1 cellular context compared by ENCODE assay signal in the genomic region with DNA sequence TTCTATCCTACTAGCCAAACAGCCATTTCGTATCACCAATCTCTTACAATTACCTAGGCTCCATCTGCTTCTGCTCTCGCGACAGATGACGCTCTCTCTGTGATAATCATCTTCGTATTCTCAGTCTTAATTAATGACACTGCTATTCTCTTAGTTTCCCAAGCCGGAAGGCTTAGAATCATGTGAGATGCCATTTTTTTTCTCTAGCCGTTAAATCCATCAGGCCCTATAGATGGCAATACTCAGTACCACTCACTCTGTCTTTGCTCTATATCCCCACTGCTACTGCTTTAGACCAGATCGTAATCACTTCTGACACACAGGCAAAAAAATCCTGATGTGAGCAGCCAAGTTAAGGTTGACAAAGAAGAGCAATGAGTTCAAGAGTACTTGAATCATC.
TF ChIP-seq lines count a peak whose summit lies in the region.

No MANE protein-coding gene starts in this region.

TF ChIP-seq in GM23338, 12 proteins besides CTCF, POLR2A, EP300 and RAD21 (continued from another document):
- TF ChIP-seq, protein P1, sequence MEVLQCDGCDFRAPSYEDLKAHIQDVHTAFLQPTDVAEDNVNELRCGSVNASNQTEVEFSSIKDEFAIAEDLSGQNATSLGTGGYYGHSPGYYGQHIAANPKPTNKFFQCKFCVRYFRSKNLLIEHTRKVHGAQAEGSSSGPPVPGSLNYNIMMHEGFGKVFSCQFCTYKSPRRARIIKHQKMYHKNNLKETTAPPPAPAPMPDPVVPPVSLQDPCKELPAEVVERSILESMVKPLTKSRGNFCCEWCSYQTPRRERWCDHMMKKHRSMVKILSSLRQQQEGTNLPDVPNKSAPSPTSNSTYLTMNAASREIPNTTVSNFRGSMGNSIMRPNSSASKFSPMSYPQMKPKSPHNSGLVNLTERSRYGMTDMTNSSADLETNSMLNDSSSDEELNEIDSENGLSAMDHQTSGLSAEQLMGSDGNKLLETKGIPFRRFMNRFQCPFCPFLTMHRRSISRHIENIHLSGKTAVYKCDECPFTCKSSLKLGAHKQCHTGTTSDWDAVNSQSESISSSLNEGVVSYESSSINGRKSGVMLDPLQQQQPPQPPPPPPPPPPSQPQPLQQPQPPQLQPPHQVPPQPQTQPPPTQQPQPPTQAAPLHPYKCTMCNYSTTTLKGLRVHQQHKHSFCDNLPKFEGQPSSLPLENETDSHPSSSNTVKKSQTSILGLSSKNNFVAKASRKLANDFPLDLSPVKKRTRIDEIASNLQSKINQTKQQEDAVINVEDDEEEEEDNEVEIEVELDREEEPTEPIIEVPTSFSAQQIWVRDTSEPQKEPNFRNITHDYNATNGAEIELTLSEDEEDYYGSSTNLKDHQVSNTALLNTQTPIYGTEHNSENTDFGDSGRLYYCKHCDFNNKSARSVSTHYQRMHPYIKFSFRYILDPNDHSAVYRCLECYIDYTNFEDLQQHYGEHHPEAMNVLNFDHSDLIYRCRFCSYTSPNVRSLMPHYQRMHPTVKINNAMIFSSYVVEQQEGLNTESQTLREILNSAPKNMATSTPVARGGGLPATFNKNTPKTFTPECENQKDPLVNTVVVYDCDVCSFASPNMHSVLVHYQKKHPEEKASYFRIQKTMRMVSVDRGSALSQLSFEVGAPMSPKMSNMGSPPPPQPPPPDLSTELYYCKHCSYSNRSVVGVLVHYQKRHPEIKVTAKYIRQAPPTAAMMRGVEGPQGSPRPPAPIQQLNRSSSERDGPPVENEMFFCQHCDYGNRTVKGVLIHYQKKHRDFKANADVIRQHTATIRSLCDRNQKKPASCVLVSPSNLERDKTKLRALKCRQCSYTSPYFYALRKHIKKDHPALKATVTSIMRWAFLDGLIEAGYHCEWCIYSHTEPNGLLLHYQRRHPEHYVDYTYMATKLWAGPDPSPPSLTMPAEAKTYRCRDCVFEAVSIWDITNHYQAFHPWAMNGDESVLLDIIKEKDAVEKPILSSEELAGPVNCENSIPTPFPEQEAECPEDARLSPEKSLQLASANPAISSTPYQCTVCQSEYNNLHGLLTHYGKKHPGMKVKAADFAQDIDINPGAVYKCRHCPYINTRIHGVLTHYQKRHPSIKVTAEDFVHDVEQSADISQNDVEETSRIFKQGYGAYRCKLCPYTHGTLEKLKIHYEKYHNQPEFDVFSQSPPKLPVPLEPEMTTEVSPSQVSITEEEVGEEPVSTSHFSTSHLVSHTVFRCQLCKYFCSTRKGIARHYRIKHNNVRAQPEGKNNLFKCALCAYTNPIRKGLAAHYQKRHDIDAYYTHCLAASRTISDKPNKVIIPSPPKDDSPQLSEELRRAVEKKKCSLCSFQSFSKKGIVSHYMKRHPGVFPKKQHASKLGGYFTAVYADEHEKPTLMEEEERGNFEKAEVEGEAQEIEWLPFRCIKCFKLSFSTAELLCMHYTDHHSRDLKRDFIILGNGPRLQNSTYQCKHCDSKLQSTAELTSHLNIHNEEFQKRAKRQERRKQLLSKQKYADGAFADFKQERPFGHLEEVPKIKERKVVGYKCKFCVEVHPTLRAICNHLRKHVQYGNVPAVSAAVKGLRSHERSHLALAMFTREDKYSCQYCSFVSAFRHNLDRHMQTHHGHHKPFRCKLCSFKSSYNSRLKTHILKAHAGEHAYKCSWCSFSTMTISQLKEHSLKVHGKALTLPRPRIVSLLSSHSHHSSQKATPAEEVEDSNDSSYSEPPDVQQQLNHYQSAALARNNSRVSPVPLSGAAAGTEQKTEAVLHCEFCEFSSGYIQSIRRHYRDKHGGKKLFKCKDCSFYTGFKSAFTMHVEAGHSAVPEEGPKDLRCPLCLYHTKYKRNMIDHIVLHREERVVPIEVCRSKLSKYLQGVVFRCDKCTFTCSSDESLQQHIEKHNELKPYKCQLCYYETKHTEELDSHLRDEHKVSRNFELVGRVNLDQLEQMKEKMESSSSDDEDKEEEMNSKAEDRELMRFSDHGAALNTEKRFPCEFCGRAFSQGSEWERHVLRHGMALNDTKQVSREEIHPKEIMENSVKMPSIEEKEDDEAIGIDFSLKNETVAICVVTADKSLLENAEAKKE (CRISPR knock-in tag; IDR thresholded peaks at IDR 0.05): no peak
- no peak for TF ChIP-seq POLR2AphosphoS5 (IDR thresholded peaks at IDR 0.05; ENCODE audit: low read depth)
- TF ChIP-seq, protein P2, sequence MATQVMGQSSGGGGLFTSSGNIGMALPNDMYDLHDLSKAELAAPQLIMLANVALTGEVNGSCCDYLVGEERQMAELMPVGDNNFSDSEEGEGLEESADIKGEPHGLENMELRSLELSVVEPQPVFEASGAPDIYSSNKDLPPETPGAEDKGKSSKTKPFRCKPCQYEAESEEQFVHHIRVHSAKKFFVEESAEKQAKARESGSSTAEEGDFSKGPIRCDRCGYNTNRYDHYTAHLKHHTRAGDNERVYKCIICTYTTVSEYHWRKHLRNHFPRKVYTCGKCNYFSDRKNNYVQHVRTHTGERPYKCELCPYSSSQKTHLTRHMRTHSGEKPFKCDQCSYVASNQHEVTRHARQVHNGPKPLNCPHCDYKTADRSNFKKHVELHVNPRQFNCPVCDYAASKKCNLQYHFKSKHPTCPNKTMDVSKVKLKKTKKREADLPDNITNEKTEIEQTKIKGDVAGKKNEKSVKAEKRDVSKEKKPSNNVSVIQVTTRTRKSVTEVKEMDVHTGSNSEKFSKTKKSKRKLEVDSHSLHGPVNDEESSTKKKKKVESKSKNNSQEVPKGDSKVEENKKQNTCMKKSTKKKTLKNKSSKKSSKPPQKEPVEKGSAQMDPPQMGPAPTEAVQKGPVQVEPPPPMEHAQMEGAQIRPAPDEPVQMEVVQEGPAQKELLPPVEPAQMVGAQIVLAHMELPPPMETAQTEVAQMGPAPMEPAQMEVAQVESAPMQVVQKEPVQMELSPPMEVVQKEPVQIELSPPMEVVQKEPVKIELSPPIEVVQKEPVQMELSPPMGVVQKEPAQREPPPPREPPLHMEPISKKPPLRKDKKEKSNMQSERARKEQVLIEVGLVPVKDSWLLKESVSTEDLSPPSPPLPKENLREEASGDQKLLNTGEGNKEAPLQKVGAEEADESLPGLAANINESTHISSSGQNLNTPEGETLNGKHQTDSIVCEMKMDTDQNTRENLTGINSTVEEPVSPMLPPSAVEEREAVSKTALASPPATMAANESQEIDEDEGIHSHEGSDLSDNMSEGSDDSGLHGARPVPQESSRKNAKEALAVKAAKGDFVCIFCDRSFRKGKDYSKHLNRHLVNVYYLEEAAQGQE (IDR thresholded peaks at IDR 0.05; ENCODE audit: unreplicated experiment): no peak
- no peak for TF ChIP-seq ZNF114 (CRISPR knock-in tag; IDR thresholded peaks at IDR 0.05)
- TF ChIP-seq EZH2 (IDR thresholded peaks at IDR 0.05; ENCODE audit: low read depth, unreplicated experiment): no peak
